Comparison of ENCODE assay signal across 17 cellular contexts in genomic region chr12:23222801-23223200, GRCh38.
"Had no signal": no experiment of that assay in that cellular context is flagged by ENCODE, and none has a peak within 500 bp of the region (broad histone marks: within the 10 kb centered on the region; RNA-seq: fewer than 3 reads in every experiment).

No MANE protein-coding gene starts in this region.

- DNase-seq: activated CD4-positive, alpha-beta memory T cell treated with anti-CD3 and anti-CD28 coated beads for 36 hours; activated CD4-positive, alpha-beta T cell treated with anti-CD3 and anti-CD28 coated beads for 36 hours; activated CD8-positive, alpha-beta memory T cell treated with anti-CD3 and anti-CD28 coated beads, Interleukin-2, amount 10 ng/mL, durations not matched to agents 7 days and 5 days; activated T-cell treated with anti-CD3 and anti-CD28 coated beads, Interleukin-2, amount 50 U/mL, for 1 hour; adrenal gland; caudate nucleus; gastrocnemius medialis; heart right ventricle; left colon; naive thymus-derived CD4-positive, alpha-beta T cell; pancreas; stimulated activated CD4-positive, alpha-beta T cell treated with anti-CD3 and anti-CD28 coated beads, Interleukin-2, amount 100 ng/mL, for 48 hours; stimulated activated naive B cell treated with anti-CD40 and anti-IgM and Interleukin-4, amounts not matched to agents 10 μg/mL and 1 μg/mL and 100 μg/mL, for 72 hours; thyroid gland had no signal

- FAIRE-seq: islet of Langerhans, pancreas had no signal

- H3K4me1 ChIP-seq: adrenal gland, gastrocnemius medialis, pancreas had no signal

- H3K4me3 ChIP-seq: adrenal gland, coronary artery, gastrocnemius medialis, heart right ventricle, pancreas, thyroid gland had no signal

- H3K27me3 ChIP-seq: adrenal gland, gastrocnemius medialis, heart right ventricle, pancreas, thyroid gland had no signal

- H3K27ac ChIP-seq: adrenal gland, coronary artery, gastrocnemius medialis, heart right ventricle, pancreas, thyroid gland, VCaP had no signal

- H3K9me3 ChIP-seq: adrenal gland, gastrocnemius medialis, heart right ventricle, pancreas, thyroid gland had no signal

- ATAC-seq: activated CD4-positive, alpha-beta T cell treated with anti-CD3 and anti-CD28 coated beads for 36 hours; activated CD8-positive, alpha-beta memory T cell treated with anti-CD3 and anti-CD28 coated beads, Interleukin-2, amount 10 ng/mL, durations not matched to agents 7 days and 5 days; left colon; naive thymus-derived CD4-positive, alpha-beta T cell; pancreas; stimulated activated naive B cell treated with anti-CD40 and anti-IgM and Interleukin-4, amounts not matched to agents 10 μg/mL and 1 μg/mL and 100 μg/mL, for 72 hours had no signal

- H3K36me3 ChIP-seq: adrenal gland, gastrocnemius medialis, heart right ventricle, pancreas, thyroid gland had no signal
